20 cellular contexts compared by ENCODE assay signal in genomic region chr11:32140121-32140520, GRCh38.
"Had no signal": no experiment of that assay in that cellular context is flagged by ENCODE, and none has a peak within 500 bp of the region (broad histone marks: within the 10 kb centered on the region; RNA-seq: fewer than 3 reads in every experiment).

No MANE protein-coding gene starts in this region.

- H3K27me3 ChIP-seq: neural progenitor cell, neutrophil, right atrium auricular region, right lobe of liver, tibial nerve, uterus had no signal

- H3K27ac ChIP-seq: left ventricle myocardium inferior, neural progenitor cell, neutrophil, right atrium auricular region, right lobe of liver, tibial nerve, uterus had no signal

- H3K9me3 ChIP-seq: left ventricle myocardium inferior, neutrophil, right atrium auricular region, right lobe of liver, tibial nerve, uterus had no signal

- DNase-seq: islet precursor cell; left ventricle myocardium inferior; naive thymus-derived CD8-positive, alpha-beta T cell; occipital lobe; right lobe of liver; stimulated activated CD4-positive, alpha-beta T cell treated with anti-CD3 and anti-CD28 coated beads, Interleukin-1b, Interleukin-23, amount 100 ng/mL, for 48 hours; stimulated activated CD4-positive, alpha-beta T cell treated with anti-CD3 and anti-CD28 coated beads, Interleukin-2, amount 100 ng/mL, for 48 hours; stimulated activated CD4-positive, alpha-beta T cell treated with anti-CD3 and anti-CD28 coated beads, Interleukin-4, amount 100 ng/mL, for 4 hours; stimulated activated CD8-positive, alpha-beta memory T cell treated with anti-CD3 and anti-CD28 coated beads, Interleukin-4, amount 100 ng/mL, for 48 hours; stimulated activated naive CD4-positive, alpha-beta T cell treated with Interleukin-2 at 50 U/mL for 16 hours; stimulated activated naive CD8-positive, alpha-beta T cell treated with anti-CD3 and anti-CD28 coated beads, Interleukin-15, amount 100 ng/mL, for 72 hours; substantia nigra; uterus had no signal

- H3K36me3 ChIP-seq: left ventricle myocardium inferior, neural progenitor cell, neutrophil, right atrium auricular region, right lobe of liver, tibial nerve, uterus had no signal

- H3K4me3 ChIP-seq: left ventricle myocardium inferior, lung, neural progenitor cell, right atrium auricular region, right lobe of liver, smooth muscle cell, tibial nerve, uterus had no signal

- ATAC-seq: naive thymus-derived CD8-positive, alpha-beta T cell; right lobe of liver; stimulated activated memory B cell treated with anti-CD40 and anti-IgM and Interleukin-4, amounts not matched to agents 10 μg/mL and 1 μg/mL and 100 μg/mL, for 72 hours; stimulated activated naive CD8-positive, alpha-beta T cell treated with anti-CD3 and anti-CD28 coated beads, Interleukin-15, amount 100 ng/mL, for 72 hours had no signal
